In genomic region chr5:172669808-172670402, GRCh38 we compare ENCODE assay signal across 18 cellular contexts.
"Had no signal": no experiment of that assay in that cellular context is flagged by ENCODE, and none has a peak within 500 bp of the region (broad histone marks: within the 10 kb centered on the region; RNA-seq: fewer than 3 reads in every experiment).

No MANE protein-coding gene starts in this region.

- H3K27me3 ChIP-seq: suprapubic skin, upper lobe of left lung had no signal

- H3K4me3 ChIP-seq: mucosa of descending colon, suprapubic skin, upper lobe of left lung had no signal

- H3K9ac ChIP-seq: parathyroid adenoma had no signal

- H3K9me3 ChIP-seq: mucosa of descending colon, suprapubic skin, upper lobe of left lung had no signal

- ATAC-seq: activated CD4-positive, alpha-beta T cell treated with anti-CD3 and anti-CD28 coated beads for 36 hours; activated T-cell treated with anti-CD3 and anti-CD28 coated beads, Interleukin-2, amount 50 U/mL, for 4 hours; left colon; mucosa of descending colon; naive thymus-derived CD4-positive, alpha-beta T cell; SK-N-SH treated with all-trans-retinoic acid at 6 μM for 48 hours had no signal

- DNase-seq: activated CD4-positive, alpha-beta memory T cell treated with anti-CD3 and anti-CD28 coated beads, Interleukin-2, amount 10 ng/mL, durations not matched to agents 7 days and 5 days; activated CD4-positive, alpha-beta T cell treated with anti-CD3 and anti-CD28 coated beads for 36 hours; activated naive CD4-positive, alpha-beta T cell; activated naive CD8-positive, alpha-beta T cell treated with anti-CD3 and anti-CD28 coated beads, Interleukin-2, amount 10 ng/mL, durations not matched to agents 7 days and 5 days; activated T-cell treated with anti-CD3 and anti-CD28 coated beads, Interleukin-2, amount 50 U/mL, for 4 hours; cerebellar nuclear complex; effector CD8-positive, alpha-beta T cell; foreskin melanocyte; head of caudate nucleus; left colon; mammary epithelial cell; mucosa of descending colon; naive thymus-derived CD4-positive, alpha-beta T cell had no signal

- H3K27ac ChIP-seq: suprapubic skin, VCaP had no signal

- H2AFZ ChIP-seq: parathyroid adenoma had no signal

- H3K79me2 ChIP-seq: parathyroid adenoma had no signal
